ENCODE assay signal across 1 cellular context in genomic region chr9:2771101-2771500, GRCh38.
TF ChIP-seq lines count a peak whose summit lies in the region.

No MANE protein-coding gene starts in this region.

TF ChIP-seq in HEK293, 187 proteins besides CTCF, POLR2A, EP300 and RAD21 (continued from another document):
- TF ChIP-seq KLF17 (tag by site-specific recombination; IDR thresholded peaks at IDR 0.05): no peak
- TF ChIP-seq ZNF580 (tag by site-specific recombination; IDR thresholded peaks at IDR 0.05): peak; percentile 80
- TF ChIP-seq ZFP37 (tag by site-specific recombination; IDR thresholded peaks at IDR 0.05): no peak
- no peak for TF ChIP-seq ZNF785 (tag by site-specific recombination; IDR thresholded peaks at IDR 0.05)
- TF ChIP-seq TCF7L2 (IDR thresholded peaks at IDR 0.05; ENCODE audit: borderline replicate concordance, low read depth, low read length): peak; percentile 96
- TF ChIP-seq ELK4 (IDR thresholded peaks at IDR 0.05; ENCODE audit: borderline replicate concordance, low read depth, low read length): no peak
- 0 out of 2 replicates have a peak, but pooled peaks have one; percentile 24 for TF ChIP-seq PRDM4 (tag by site-specific recombination; IDR thresholded peaks at IDR 0.05)
- no peak for TF ChIP-seq WT1 (tag by site-specific recombination; IDR thresholded peaks at IDR 0.05)
- TF ChIP-seq ZNF211 (tag by site-specific recombination; IDR thresholded peaks at IDR 0.05; ENCODE audit: low read depth): no peak
- TF ChIP-seq ZNF416 (tag by site-specific recombination; IDR thresholded peaks at IDR 0.05): no peak
- no peak for TF ChIP-seq KLF8 (tag by site-specific recombination; IDR thresholded peaks at IDR 0.05)
- no peak for TF ChIP-seq ZNF18 (tag by site-specific recombination; IDR thresholded peaks at IDR 0.05)
- TF ChIP-seq ZNF362 (tag by site-specific recombination; IDR thresholded peaks at IDR 0.05): no peak
- TF ChIP-seq ZNF398 (tag by site-specific recombination; IDR thresholded peaks at IDR 0.05): peak; percentile 45
- TF ChIP-seq ZNF521 (tag by site-specific recombination; IDR thresholded peaks at IDR 0.05): no peak
- TF ChIP-seq SETDB1 (IDR thresholded peaks at IDR 0.05; ENCODE audit: insufficient read length, low read length): no peak
- TF ChIP-seq ZXDB (tag by site-specific recombination; IDR thresholded peaks at IDR 0.05): peak; percentile 89
- TF ChIP-seq ZNF132 (tag by site-specific recombination; IDR thresholded peaks at IDR 0.05; ENCODE audit: borderline replicate concordance): no peak
- TF ChIP-seq ZNF792 (tag by site-specific recombination; IDR thresholded peaks at IDR 0.05): no peak
- no peak for TF ChIP-seq ZNF629 (tag by site-specific recombination; IDR thresholded peaks at IDR 0.05)
- TF ChIP-seq GLIS2 (tag by site-specific recombination; IDR thresholded peaks at IDR 0.05): no peak
- no peak for TF ChIP-seq HOXD13 (CRISPR knock-in tag; IDR thresholded peaks at IDR 0.05; ENCODE audit: borderline replicate concordance)
- no peak for TF ChIP-seq REST (tag by site-specific recombination; IDR thresholded peaks at IDR 0.05)
- TF ChIP-seq ZNF394 (tag by site-specific recombination; IDR thresholded peaks at IDR 0.05; ENCODE audit: borderline replicate concordance): no peak
- no peak for TF ChIP-seq ZNF155 (tag by site-specific recombination; IDR thresholded peaks at IDR 0.05)
TF ChIP-seq in HEK293: peak in this region for 13.
